ENCODE assay signal across 1 cellular context in the genomic region with DNA sequence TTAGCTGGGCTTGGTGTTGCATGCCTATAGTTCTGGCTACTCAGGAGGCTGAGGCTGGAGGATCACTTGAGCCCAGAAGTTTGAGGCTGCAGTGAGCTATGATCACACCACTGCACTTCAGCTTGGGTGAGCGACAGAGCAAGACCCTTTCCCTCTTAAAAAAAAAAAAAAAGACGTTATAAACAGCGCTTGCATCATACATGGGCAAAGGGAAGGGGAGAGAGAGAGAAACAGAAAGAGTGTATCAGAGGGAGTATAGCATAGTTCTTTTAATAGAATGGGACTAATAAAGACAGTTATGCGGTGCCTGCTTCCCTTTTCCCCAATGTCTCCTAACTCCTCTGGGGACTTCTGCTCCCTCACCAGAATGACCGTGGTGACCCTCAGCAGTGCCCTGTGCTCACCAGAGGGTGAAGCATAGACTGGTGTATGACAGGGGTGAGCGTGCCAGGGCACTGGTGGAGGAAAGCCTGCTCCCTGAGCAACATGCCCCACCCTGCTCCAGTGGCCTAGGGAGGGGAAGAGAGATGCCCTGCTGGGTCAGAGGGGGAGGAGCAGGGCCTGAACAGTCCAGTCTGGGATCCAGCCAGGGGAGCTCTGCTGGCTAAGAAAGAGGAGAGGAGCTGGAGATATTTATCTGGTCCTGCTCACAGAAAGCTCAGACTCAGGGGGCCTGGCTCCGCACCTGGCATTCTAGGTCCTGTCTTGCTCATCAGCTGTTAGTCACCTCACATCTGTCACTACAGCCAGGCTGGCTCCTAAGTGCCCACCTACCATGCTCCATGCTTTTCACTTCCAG.
TF ChIP-seq lines count a peak whose summit lies in the region.

No MANE protein-coding gene starts in this region.

TF ChIP-seq in H1, 55 proteins besides CTCF, POLR2A, EP300 and RAD21:
- TF ChIP-seq, protein P1, sequence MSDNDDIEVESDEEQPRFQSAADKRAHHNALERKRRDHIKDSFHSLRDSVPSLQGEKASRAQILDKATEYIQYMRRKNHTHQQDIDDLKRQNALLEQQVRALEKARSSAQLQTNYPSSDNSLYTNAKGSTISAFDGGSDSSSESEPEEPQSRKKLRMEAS (IDR thresholded peaks at IDR 0.05), result no peak
- no peak for TF ChIP-seq RBBP5 (IDR thresholded peaks at IDR 0.05; ENCODE audit: borderline replicate concordance, low read depth, low read length)
- TF ChIP-seq TCF12 (IDR thresholded peaks at IDR 0.05; ENCODE audit: low read depth, low read length), result no peak
- TF ChIP-seq TAF7 (optimal IDR thresholded peaks at IDR 0.05; ENCODE audit: borderline replicate concordance, low read depth, low read length), result no peak
- no peak for TF ChIP-seq RFX5 (IDR thresholded peaks at IDR 0.05; ENCODE audit: borderline replicate concordance, low read depth, low read length)
